ENCODE assay signal across 8 cellular contexts in genomic region chr7:26293569-26294308, GRCh38. TPM values are rescaled to one million over a fixed set of nuclear protein-coding genes. Genes with fewer than 3 reads are reported as not detected.
DNase-seq lines count a peak whose midpoint lies in the region; ATAC-seq, FAIRE-seq and TF ChIP-seq lines count a peak whose summit lies in the region.

No MANE protein-coding gene starts in this region.

- peak overlapping the region; percentile 90 for H3K4me3 Mint-ChIP-seq in activated T-helper 17 cell treated with anti-CD3 and anti-CD28 coated beads, Interleukin-2, amount 50 U/mL, for 72 hours

- ATAC-seq in HG02571 (IDR thresholded peaks at IDR 0.05; ENCODE audit: unreplicated experiment) (peak; percentile 72), left lobe of liver (no peak)
- ATAC-seq in activated T-helper 17 cell treated with anti-CD3 and anti-CD28 coated beads, Interleukin-2, amount 50 U/mL, for 72 hours (replicated peaks), result peak; percentile 89

- peaks cover 9% of the 10 kb centered on the region for H3K36me3 Mint-ChIP-seq in activated T-helper 17 cell treated with anti-CD3 and anti-CD28 coated beads, Interleukin-2, amount 50 U/mL, for 72 hours (ENCODE audit: low read depth)

- CTCF ChIA-PET in GM10248 (lab: Yijun Ruan, JAX), result interaction anchor here (1.1 to 3.2 kb wide), 7 partner anchors 11 to 97 kb away, joined by 3 to 18 read pairs (median 4); no protein-coding TSS in a partner anchor

- no peak for FAIRE-seq in RCC 7860 (lab: Jason Lieb, UNC)

- POLR2A ChIA-PET in GM10248 (lab: Yijun Ruan, JAX), result no interaction called here

- DNase-seq in GM10248 (ENCODE audit: extremely low spot score) (peak; percentile 71), NOMO-1 (lab: John Stamatoyannopoulos, UW; ENCODE audit: unreplicated experiment in 2 of 2) (peak; percentile 75 to 87), left lobe of liver (ENCODE audit: low spot score) (no peak), RCC 7860 (ENCODE audit: low spot score) (no peak), HuH-7 (ENCODE audit: low spot score) (no peak)
- peak; percentile 79 for DNase-seq in stimulated activated CD4-positive, alpha-beta T cell treated with anti-CD3 and anti-CD28 coated beads, Interleukin-1b, Interleukin-23, amount 100 ng/mL, for 48 hours

- no peaks in the 10 kb centered on the region for H3K9me3 Mint-ChIP-seq in activated T-helper 17 cell treated with anti-CD3 and anti-CD28 coated beads, Interleukin-2, amount 50 U/mL, for 72 hours

- H3K27ac Mint-ChIP-seq in activated T-helper 17 cell treated with anti-CD3 and anti-CD28 coated beads, Interleukin-2, amount 50 U/mL, for 72 hours, result peak overlapping the region; percentile 88

- H3K4me1 Mint-ChIP-seq in activated T-helper 17 cell treated with anti-CD3 and anti-CD28 coated beads, Interleukin-2, amount 50 U/mL, for 72 hours, result peaks cover 26% of the 10 kb centered on the region

- no peaks in the 10 kb centered on the region for H3K27me3 Mint-ChIP-seq in activated T-helper 17 cell treated with anti-CD3 and anti-CD28 coated beads, Interleukin-2, amount 50 U/mL, for 72 hours

- no peak for TF ChIP-seq CTCF in GM10248 (IDR thresholded peaks at IDR 0.05; ENCODE audit: control extremely low read depth, extremely low read depth, low read depth, missing control alignments)

RNA-seq across cellular contexts. Expression of gene SNX10, which starts 2.1 kb away (rescaled TPM):
- 10 to 100 TPM; 23.5 to 30.8 TPM for total RNA-seq in activated T-helper 17 cell treated with anti-CD3 and anti-CD28 coated beads, Interleukin-2, amount 50 U/mL, for 72 hours
- 27.4 TPM for total RNA-seq in left lobe of liver

Comparison
In these comparisons a context has a peak if more than half of its experiments do, and no peak if none do; other contexts are left out.
1. DNase-seq: peak in GM10248 (single experiment), NOMO-1 (2 of 2) and stimulated activated CD4-positive, alpha-beta T cell treated with anti-CD3 and anti-CD28 coated beads, Interleukin-1b, Interleukin-23, amount 100 ng/mL, for 48 hours (single experiment); none in left lobe of liver (single experiment), RCC 7860 (single experiment) and HuH-7 (single experiment).